ENCODE assay signal across 1 cellular context in the genomic region with DNA sequence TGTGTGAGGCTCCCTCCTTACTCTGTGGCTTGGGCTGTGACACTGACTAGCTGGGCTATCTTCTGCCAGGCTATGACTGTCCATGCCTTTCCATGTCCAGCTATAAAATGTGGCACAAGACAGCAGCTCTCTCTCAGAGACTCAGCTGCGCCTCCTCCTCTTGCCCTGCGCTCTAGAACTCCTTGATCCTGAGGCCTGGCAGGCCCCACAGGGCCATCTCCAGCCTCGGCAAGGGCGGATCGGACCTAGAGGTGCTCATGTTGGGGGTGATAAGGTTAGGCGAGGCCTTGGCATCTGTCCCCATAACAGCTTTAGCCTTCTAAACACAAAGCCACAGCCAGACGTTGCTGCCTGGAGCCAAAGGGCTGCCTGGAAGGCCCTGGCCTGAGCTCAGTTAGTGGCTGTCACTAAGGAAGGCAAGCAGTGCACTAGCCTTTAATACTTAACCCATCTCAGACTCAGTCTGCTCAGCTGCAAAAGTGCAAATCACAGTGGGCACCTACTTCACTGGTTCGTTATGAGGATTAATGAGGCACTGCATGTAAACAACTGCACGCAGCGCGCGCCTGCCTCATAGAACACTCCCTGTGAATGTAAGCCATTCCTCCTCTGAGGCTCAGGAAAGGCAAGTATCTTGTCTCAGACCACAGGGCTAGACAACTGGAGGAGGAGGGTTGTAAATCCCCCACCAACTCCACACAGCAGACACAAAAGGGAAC.
TF ChIP-seq lines count a peak whose summit lies in the region.

No MANE protein-coding gene starts in this region.

TF ChIP-seq in endothelial cell of umbilical vein, 7 proteins besides CTCF, POLR2A, EP300 and RAD21 (continued from another document):
- no peak for TF ChIP-seq JUN (IDR thresholded peaks at IDR 0.05; ENCODE audit: borderline replicate concordance, insufficient read depth, insufficient read length, low read depth)
- no peak for TF ChIP-seq POLR2AphosphoS5 (IDR thresholded peaks at IDR 0.05; ENCODE audit: insufficient read depth, low read depth, low read length)
- no peak for TF ChIP-seq MYC (IDR thresholded peaks at IDR 0.05; ENCODE audit: low read depth, low read length)
